In genomic region chr5:78908173-78908901, GRCh38 we compare ENCODE assay signal across 8 cellular contexts.
DNase-seq lines count a peak whose midpoint lies in the region; ATAC-seq lines count a peak whose summit lies in the region.

No MANE protein-coding gene starts in this region.

- H3K79me1 ChIP-seq in mesenchymal stem cell (replicated peaks; ENCODE audit: low read length, poor library complexity, severe bottlenecking), result no peaks in the 10 kb centered on the region

- H2BK120ac ChIP-seq in mesenchymal stem cell (ENCODE audit: low read depth, low read length), result peak overlapping the region; percentile 54

- WGBS in mesenchymal stem cell, result 0% methylated on average over 7 of the region's 10 CpGs
- 2% methylated on average over 10 of the region's 10 CpGs for WGBS in aorta, 2 donors

- peak; percentile 89 for ATAC-seq in aorta (ENCODE audit: low FRiP score)
- ATAC-seq in GM18519 (IDR thresholded peaks at IDR 0.05; ENCODE audit: low FRiP score, unreplicated experiment), result no peak

- peaks cover 9% of the 10 kb centered on the region for H3K4me1 ChIP-seq in mesenchymal stem cell (ENCODE audit: control insufficient read depth, insufficient read depth, low read depth, low read length)
- H3K4me1 ChIP-seq in aorta (ENCODE audit: control insufficient read depth in 1 of 2, insufficient read depth in 2 of 2, low read length in 2 of 2), result peaks cover 3 to 18% of the 10 kb centered on the region in 2 donors

- peak overlapping the region; percentile 69 for H3K9ac ChIP-seq in mesenchymal stem cell (ENCODE audit: low read length)

- H2AK5ac ChIP-seq in mesenchymal stem cell (ENCODE audit: low read length, severe bottlenecking), result peak overlapping the region; percentile 16

- no peak overlapping the region for H2AFZ ChIP-seq in mesenchymal stem cell (ENCODE audit: low read depth, low read length)

- H2BK12ac ChIP-seq in mesenchymal stem cell (ENCODE audit: low read length in 2 of 2), result no peak overlapping the region

- H3K27me3 ChIP-seq in mesenchymal stem cell (ENCODE audit: control insufficient read depth in 1 of 2, insufficient read depth in 1 of 2, low read length in 2 of 2), result no peaks in the 10 kb centered on the region
- no peaks in the 10 kb centered on the region for H3K27me3 ChIP-seq in aorta (ENCODE audit: control insufficient read depth in 1 of 2, insufficient read depth in 2 of 2, low read length in 1 of 2)

- H4K8ac ChIP-seq in mesenchymal stem cell (ENCODE audit: low read length), result peak overlapping the region; percentile 66

- peak overlapping the region; percentile 80 for H2BK5ac ChIP-seq in mesenchymal stem cell (ENCODE audit: low read depth, low read length, poor library complexity, severe bottlenecking)

- H3K9me3 ChIP-seq in mesenchymal stem cell (ENCODE audit: control insufficient read depth, low read length) (no peaks in the 10 kb centered on the region), aorta (ENCODE audit: control insufficient read depth, low read length) (no peaks in the 10 kb centered on the region)

- H3K36me3 ChIP-seq in mesenchymal stem cell (ENCODE audit: control insufficient read depth in 1 of 2, insufficient read depth in 2 of 2, low read depth in 1 of 2, low read length in 2 of 2) (no peaks in the 10 kb centered on the region), aorta (ENCODE audit: control insufficient read depth in 1 of 2, insufficient read depth in 2 of 2, low read length in 1 of 2) (no peaks in the 10 kb centered on the region)

- no peak overlapping the region for H2BK15ac ChIP-seq in mesenchymal stem cell (ENCODE audit: low read depth, poor library complexity, severe bottlenecking)

- peak overlapping the region; percentile 37 to 38 for H3K18ac ChIP-seq in mesenchymal stem cell (ENCODE audit: low read depth in 1 of 2, low read length in 2 of 2)

- intact Hi-C loops in aorta (cut with DNase I), result loop anchor here in 1 of 2 donors (10.0 kb wide), 1 partner anchor 374 kb away; no protein-coding TSS in a partner anchor

- peak; percentile 85 for DNase-seq in DMS79 treated with DMSO at 0.1 percent for 48 hours (lab: John Stamatoyannopoulos, UW)
- DNase-seq in NCI-H2196 (lab: John Stamatoyannopoulos, UW; ENCODE audit: unreplicated experiment), result peak; percentile 20
- DNase-seq in dedifferentiated amniotic fluid mesenchymal stem cell (ENCODE audit: extremely low spot score), result peak; percentile 55
- peak; percentile 70 for DNase-seq in mesenchymal stem cell
- peak in 1 of 2 donors; percentile 61 for DNase-seq in aorta
- no peak for DNase-seq in activated effector memory CD4-positive, alpha-beta T cell treated with anti-CD3 and anti-CD28 coated beads, Interleukin-2, amount 50 U/mL, for 16 hours
- no peak for DNase-seq in stimulated activated CD8-positive, alpha-beta memory T cell treated with anti-CD3 and anti-CD28 coated beads, Interleukin-4, amount 100 ng/mL, for 48 hours

- H3K4me3 ChIP-seq in mesenchymal stem cell (ENCODE audit: insufficient read depth in 1 of 2, low read depth in 1 of 2, low read length in 2 of 2) (peak overlapping the region in 1 of 2 experiments; percentile 73), aorta (ENCODE audit: low read length in 2 of 2) (peak overlapping the region in 1 of 2 donors; percentile 13)

- peak overlapping the region; percentile 57 for H3K4me2 ChIP-seq in mesenchymal stem cell (ENCODE audit: low read length, poor library complexity, severe bottlenecking)

- H3K14ac ChIP-seq in mesenchymal stem cell (ENCODE audit: low read length in 2 of 2), result no peak overlapping the region

- no peak overlapping the region for H3K23ac ChIP-seq in mesenchymal stem cell (ENCODE audit: low read length in 2 of 2)

- no peak overlapping the region for H4K91ac ChIP-seq in mesenchymal stem cell (ENCODE audit: low read length)

- H3K4ac ChIP-seq in mesenchymal stem cell (ENCODE audit: low read depth in 1 of 2, low read length in 2 of 2), result no peak overlapping the region

- H3K27ac ChIP-seq in mesenchymal stem cell (ENCODE audit: low read length, poor library complexity, severe bottlenecking) (peak overlapping the region; percentile 98), aorta (ENCODE audit: low read depth in 1 of 2, low read length in 2 of 2) (peak overlapping the region; percentile 46 to 95)

Comparison
In these comparisons a context has a peak if more than half of its experiments do, and no peak if none do; other contexts are left out.
1. DNase-seq: peak in DMS79 treated with DMSO at 0.1 percent for 48 hours (single experiment), NCI-H2196 (single experiment), dedifferentiated amniotic fluid mesenchymal stem cell (single experiment) and mesenchymal stem cell (single experiment); none in activated effector memory CD4-positive, alpha-beta T cell treated with anti-CD3 and anti-CD28 coated beads, Interleukin-2, amount 50 U/mL, for 16 hours (single experiment) and stimulated activated CD8-positive, alpha-beta memory T cell treated with anti-CD3 and anti-CD28 coated beads, Interleukin-4, amount 100 ng/mL, for 48 hours (single experiment).